8 cellular contexts compared by ENCODE assay signal in the genomic region with DNA sequence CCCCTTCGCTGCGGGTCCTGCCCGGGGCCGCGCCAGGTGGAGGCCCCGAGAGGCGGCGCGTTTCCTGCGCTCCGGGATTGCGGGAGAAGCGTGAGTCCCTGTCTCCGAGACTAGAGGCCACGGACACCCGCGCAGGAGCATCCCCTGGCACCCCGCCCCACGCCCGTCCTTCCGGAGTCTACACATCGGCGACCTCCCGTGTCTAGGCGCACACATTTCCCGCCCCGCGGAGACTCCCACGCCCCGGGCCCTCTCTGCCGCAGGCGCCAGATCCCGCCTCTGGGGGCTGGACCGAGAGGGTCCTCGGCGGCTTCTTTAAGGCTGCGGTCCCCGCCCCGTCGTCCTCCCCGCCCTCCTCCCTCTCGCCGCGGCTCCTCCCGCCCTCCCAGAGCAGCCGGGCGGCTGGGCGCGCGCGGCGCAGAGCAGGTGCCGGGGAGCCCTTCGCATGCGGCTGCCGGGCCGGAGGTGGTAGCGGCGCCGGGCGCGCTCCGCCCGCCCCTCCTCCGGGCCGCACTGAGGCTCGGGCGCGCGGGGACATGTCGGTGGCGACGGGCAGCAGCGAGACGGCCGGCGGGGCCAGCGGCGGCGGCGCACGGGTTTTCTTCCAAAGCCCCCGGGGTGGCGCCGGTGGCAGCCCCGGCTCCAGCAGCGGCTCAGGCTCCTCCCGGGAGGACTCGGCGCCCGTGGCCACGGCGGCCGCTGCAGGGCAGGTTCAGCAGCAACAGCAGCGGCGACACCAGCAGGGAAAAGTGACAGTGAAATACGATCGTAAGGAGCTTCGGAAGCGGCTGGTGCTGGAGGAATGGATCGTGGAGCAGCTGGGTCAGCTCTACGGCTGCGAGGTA. TPM values are rescaled to one million over a fixed set of nuclear protein-coding genes. Genes with fewer than 3 reads are reported as not detected.
DNase-seq lines count a peak whose midpoint lies in the region; TF ChIP-seq lines count a peak whose summit lies in the region.

A gene with protein sequence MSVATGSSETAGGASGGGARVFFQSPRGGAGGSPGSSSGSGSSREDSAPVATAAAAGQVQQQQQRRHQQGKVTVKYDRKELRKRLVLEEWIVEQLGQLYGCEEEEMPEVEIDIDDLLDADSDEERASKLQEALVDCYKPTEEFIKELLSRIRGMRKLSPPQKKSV (plus strand): TSS at position 388 of the 845 bp plus-strand sequence. CDS start 149 bp downstream, at position 537.

- H3K4me1 Mint-ChIP-seq in CD8-positive, alpha-beta memory T cell = peaks cover 7 to 16% (median 11%) of the 10 kb centered on the region in 3 donors
- H3K4me1 Mint-ChIP-seq in activated CD4-positive, alpha-beta memory T cell treated with anti-CD3 and anti-CD28 coated beads for 36 hours (ENCODE audit: low read depth) = peaks cover 18% of the 10 kb centered on the region
- H3K4me1 Mint-ChIP-seq in neural crest cell = peaks cover 19% of the 10 kb centered on the region

- peak within 1 kb of the TSS; percentile 64 for H2AFZ ChIP-seq in KMS-11 (ENCODE audit: low read depth)

- H3K9me3 ChIP-seq in CD8-positive, alpha-beta memory T cell (ENCODE audit: low read length) = no peaks in the 10 kb centered on the region

- H3K9ac ChIP-seq in KMS-11 = no peak within 1 kb of the TSS

- H3K36me3 ChIP-seq in CD8-positive, alpha-beta memory T cell (ENCODE audit: insufficient read depth, low read length) = no peaks in the 10 kb centered on the region
- H3K36me3 ChIP-seq in KMS-11 (ENCODE audit: insufficient read depth) = no peaks in the 10 kb centered on the region

- no peaks in the 10 kb centered on the region for H3K79me2 ChIP-seq in KMS-11 (ENCODE audit: insufficient read depth, low read depth)

- peak within 1 kb of the TSS; percentile 39 for H3K27ac ChIP-seq in CD8-positive, alpha-beta memory T cell (ENCODE audit: low read depth, low read length)
- no peak within 1 kb of the TSS for H3K27ac ChIP-seq in KMS-11

- H3K27me3 Mint-ChIP-seq in CD8-positive, alpha-beta memory T cell = peaks cover 56 to 79% of the 10 kb centered on the region in 2 donors
- H3K27me3 Mint-ChIP-seq in activated CD4-positive, alpha-beta memory T cell treated with anti-CD3 and anti-CD28 coated beads for 36 hours = peaks cover 72% of the 10 kb centered on the region
- H3K27me3 Mint-ChIP-seq in neural crest cell (ENCODE audit: low read depth) = peaks cover 86% of the 10 kb centered on the region

- peak in 2 of 5 donors; percentile 7 to 25 for DNase-seq in CD8-positive, alpha-beta memory T cell
- peak; percentile 29 for DNase-seq in activated CD4-positive, alpha-beta memory T cell treated with anti-CD3 and anti-CD28 coated beads for 36 hours
- DNase-seq in fibroblast of mammary gland (ENCODE audit: low read depth) (no peak), neural crest cell (ENCODE audit: low read depth, low spot score) (peak; percentile 47), NOMO-1 treated with DMSO at 0.1 percent for 48 hours (lab: John Stamatoyannopoulos, UW; ENCODE audit: unreplicated experiment) (no peak), amniotic stem cell (lab: John Stamatoyannopoulos, UW) (no peak), T-helper 9 cell (no peak)

- no peaks in the 10 kb centered on the region for H3K4me1 ChIP-seq in CD8-positive, alpha-beta memory T cell (ENCODE audit: insufficient read depth, low read length)
- no peaks in the 10 kb centered on the region for H3K4me1 ChIP-seq in KMS-11 (ENCODE audit: low read depth, poor library complexity, severe bottlenecking)

- CTCF ChIA-PET in CD8-positive, alpha-beta memory T cell (lab: Charles Lee) = interaction anchor here (1.1 kb wide), 1 partner anchor 9 kb away, joined by 3 read pairs; no protein-coding TSS in a partner anchor
- CTCF ChIA-PET in activated CD4-positive, alpha-beta memory T cell treated with anti-CD3 and anti-CD28 coated beads for 36 hours (lab: Charles Lee) = interaction anchor here (1.2 to 2.6 kb wide), 3 partner anchors 62 to 723 kb away, joined by 3 to 8 read pairs (median 5); partner anchors contain the start of gene MTHFD1L

- H3K4me2 ChIP-seq in KMS-11 = 0 out of 2 replicates have a peak within 1 kb of the TSS, but pooled peaks have one; percentile 29

- intact Hi-C loops in activated CD4-positive, alpha-beta memory T cell treated with anti-CD3 and anti-CD28 coated beads for 36 hours (cut with micrococcal nuclease) = loop anchor here (10.0 kb wide), 1 partner anchor 162 kb away; no protein-coding TSS in a partner anchor

- H3K27ac Mint-ChIP-seq in CD8-positive, alpha-beta memory T cell = peak within 1 kb of the TSS in 1 of 8 donors; percentile 51
- H3K27ac Mint-ChIP-seq in activated CD4-positive, alpha-beta memory T cell treated with anti-CD3 and anti-CD28 coated beads for 36 hours = no peak within 1 kb of the TSS
- H3K27ac Mint-ChIP-seq in neural crest cell (ENCODE audit: unreplicated experiment) = no peak within 1 kb of the TSS

- no peaks in the 10 kb centered on the region for H3K36me3 Mint-ChIP-seq in CD8-positive, alpha-beta memory T cell
- no peaks in the 10 kb centered on the region for H3K36me3 Mint-ChIP-seq in activated CD4-positive, alpha-beta memory T cell treated with anti-CD3 and anti-CD28 coated beads for 36 hours
- no peaks in the 10 kb centered on the region for H3K36me3 Mint-ChIP-seq in neural crest cell (ENCODE audit: low read depth)

- H3K4me3 Mint-ChIP-seq in CD8-positive, alpha-beta memory T cell = peak within 1 kb of the TSS; percentile 69 to 87 (median 74)
- peak within 1 kb of the TSS; percentile 45 for H3K4me3 Mint-ChIP-seq in activated CD4-positive, alpha-beta memory T cell treated with anti-CD3 and anti-CD28 coated beads for 36 hours
- H3K4me3 Mint-ChIP-seq in neural crest cell = peak within 1 kb of the TSS; percentile 91

- TF ChIP-seq CTCF in KMS-11 (conservative IDR thresholded peaks at IDR 0.05; ENCODE audit: low read depth, low read length) (no peak), fibroblast of mammary gland (conservative IDR thresholded peaks at IDR 0.05; ENCODE audit: control insufficient read depth, insufficient read depth, low read depth, low read length) (no peak), neural crest cell (conservative IDR thresholded peaks at IDR 0.05) (no peak)

- peaks cover 22% of the 10 kb centered on the region for H3K27me3 ChIP-seq in CD8-positive, alpha-beta memory T cell (ENCODE audit: insufficient read depth, low read length, poor library complexity, severe bottlenecking)
- no peaks in the 10 kb centered on the region for H3K27me3 ChIP-seq in KMS-11 (ENCODE audit: insufficient read depth, low read depth)

- H3K9me3 Mint-ChIP-seq in CD8-positive, alpha-beta memory T cell = peaks cover 0 to 2% (median 0%) of the 10 kb centered on the region in 5 donors
- peaks cover 1% of the 10 kb centered on the region for H3K9me3 Mint-ChIP-seq in activated CD4-positive, alpha-beta memory T cell treated with anti-CD3 and anti-CD28 coated beads for 36 hours
- no peaks in the 10 kb centered on the region for H3K9me3 Mint-ChIP-seq in neural crest cell

- POLR2A ChIA-PET in CD8-positive, alpha-beta memory T cell (lab: Charles Lee) = no interaction called here
- POLR2A ChIA-PET in activated CD4-positive, alpha-beta memory T cell treated with anti-CD3 and anti-CD28 coated beads for 36 hours (lab: Charles Lee) = no interaction called here

- no peak within 1 kb of the TSS for H3K4me3 ChIP-seq in CD8-positive, alpha-beta memory T cell (ENCODE audit: low read length)
- H3K4me3 ChIP-seq in KMS-11 (IDR thresholded peaks at IDR 0.05; ENCODE audit: insufficient read depth, low read depth, low read length) (no peak within 1 kb of the TSS), fibroblast of mammary gland (ENCODE audit: control insufficient read depth, low read depth, low read length) (peak within 1 kb of the TSS; percentile 32)

- H4K20me1 ChIP-seq in KMS-11 (ENCODE audit: insufficient read depth) = no peaks in the 10 kb centered on the region

RNA-seq across cellular contexts. Expression of the gene that starts here (rescaled TPM):
- 1 to 10 TPM; 1.4 to 1.6 TPM for total RNA-seq in CD8-positive, alpha-beta memory T cell
- polyA plus RNA-seq in CD8-positive, alpha-beta memory T cell = 0.76 TPM
- total RNA-seq in activated CD4-positive, alpha-beta memory T cell treated with anti-CD3 and anti-CD28 coated beads for 36 hours = under 1 TPM; 0.21 to 0.36 TPM
- total RNA-seq in neural crest cell = 7.0 and 7.3 TPM in 2 replicates

Comparison
In these comparisons a context has a peak if more than half of its experiments do, and no peak if none do; other contexts are left out.
1. Peak in DNase-seq in activated CD4-positive, alpha-beta memory T cell treated with anti-CD3 and anti-CD28 coated beads for 36 hours; RNA of the gene not detected or under 1 TPM.